In the genomic region with DNA sequence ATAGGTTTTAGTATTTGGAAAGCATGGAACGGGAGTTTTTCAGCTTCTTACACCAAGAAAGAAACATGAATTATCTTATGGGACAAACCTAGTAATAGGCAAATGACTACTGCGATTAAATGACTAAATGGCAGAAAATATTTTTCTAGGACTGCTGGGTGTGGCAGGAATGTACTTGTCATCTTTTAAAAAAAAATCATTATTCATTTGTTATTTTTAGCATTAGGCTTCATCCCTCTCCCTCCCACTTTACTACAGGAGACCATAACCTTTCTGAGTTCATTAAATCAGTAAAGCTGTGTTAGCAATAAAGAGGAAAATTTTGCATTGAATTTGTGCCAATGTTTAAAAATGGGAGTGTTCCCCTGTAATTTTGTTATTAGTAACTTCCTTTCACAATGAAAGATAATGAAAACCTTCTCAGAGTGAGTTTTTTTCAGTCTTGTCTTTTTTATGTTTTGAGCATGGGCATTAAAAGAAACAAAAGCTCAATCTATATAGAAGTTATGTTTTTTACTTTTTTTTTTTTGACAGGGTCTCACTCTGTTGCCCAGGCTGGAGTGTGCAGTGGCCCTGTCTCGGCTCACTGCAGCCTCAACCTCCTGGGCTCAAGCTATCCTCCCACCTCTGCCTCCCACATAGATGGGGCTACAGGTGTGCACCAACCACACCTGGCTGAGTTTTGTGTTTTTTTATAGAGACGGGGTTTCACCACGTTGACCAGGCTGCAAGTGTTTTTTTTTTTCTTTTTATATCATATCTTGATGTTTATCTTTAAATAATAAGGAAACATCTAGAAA, we compare ENCODE assay signal across 13 cellular contexts.
DNase-seq lines count a peak whose midpoint lies in the region; ATAC-seq and TF ChIP-seq lines count a peak whose summit lies in the region.
"Had no signal": no experiment of that assay in that cellular context is flagged by ENCODE, and none has a peak within 500 bp of the region (broad histone marks: within the 10 kb centered on the region; RNA-seq: fewer than 3 reads in every experiment).

No MANE protein-coding gene starts in this region.

- in situ Hi-C loops in mammary epithelial cell (cut with MboI; ENCODE audit: low sequenced_read_pairs in 2 of 2) (no loop called here), gastrocnemius medialis (cut with MboI; ENCODE audit: low sequenced_read_pairs in 4 of 4) (no loop called here)

- 83% methylated on average over 5 of the region's 5 CpGs for WGBS in mammary epithelial cell (ENCODE audit: low coverage, missing lambda C conversion rate)

- no peak for TF ChIP-seq POLR2A in gastrocnemius medialis (IDR thresholded peaks at IDR 0.05)

- ATAC-seq in HG03108 (IDR thresholded peaks at IDR 0.05; ENCODE audit: unreplicated experiment) (peak; percentile 43), gastrocnemius medialis (peak; percentile 80 to 83), GM18498 (IDR thresholded peaks at IDR 0.05; ENCODE audit: unreplicated experiment) (no peak)
- ATAC-seq: upper lobe of right lung had no signal

- no peak overlapping the region for H3K4me3 Mint-ChIP-seq in activated CD4-positive, alpha-beta memory T cell treated with anti-CD3 and anti-CD28 coated beads for 36 hours
- H3K4me3 Mint-ChIP-seq in activated CD4-positive, alpha-beta memory T cell treated with anti-CD3 and anti-CD28 coated beads, Interleukin-2, amount 10 ng/mL, durations not matched to agents 7 days and 5 days = no peak overlapping the region

- H3K36me3 Mint-ChIP-seq in activated CD4-positive, alpha-beta memory T cell treated with anti-CD3 and anti-CD28 coated beads for 36 hours = peaks cover 7% of the 10 kb centered on the region
- H3K36me3 Mint-ChIP-seq in activated CD4-positive, alpha-beta memory T cell treated with anti-CD3 and anti-CD28 coated beads, Interleukin-2, amount 10 ng/mL, durations not matched to agents 7 days and 5 days (ENCODE audit: low read depth) = peaks cover 26% of the 10 kb centered on the region

- no TSS peak for BruUV-seq in mammary epithelial cell (replicated peaks; lab: Mats Ljungman, UMichigan)

- no peak for DNase-seq in activated CD4-positive, alpha-beta memory T cell treated with anti-CD3 and anti-CD28 coated beads for 36 hours
- DNase-seq in activated CD4-positive, alpha-beta memory T cell treated with anti-CD3 and anti-CD28 coated beads, Interleukin-2, amount 10 ng/mL, durations not matched to agents 7 days and 5 days = no peak
- DNase-seq in mammary epithelial cell (peak; percentile 40), gastrocnemius medialis (no peak), WERI-Rb-1 (no peak)
- DNase-seq in activated naive CD4-positive, alpha-beta T cell (lab: John Stamatoyannopoulos, UW) = no peak
- DNase-seq: activated CD4-positive, alpha-beta T cell treated with anti-CD3 and anti-CD28 coated beads, Interleukin-2, amount 50 U/mL, for 48 hours; caudate nucleus; NCI-H1092; upper lobe of right lung had no signal

- H3K4me1 ChIP-seq in mammary epithelial cell (ENCODE audit: insufficient read depth, low read length) (peaks cover 18% of the 10 kb centered on the region), gastrocnemius medialis (peaks cover 13 to 25% of the 10 kb centered on the region in 2 donors)
- H3K4me1 ChIP-seq: upper lobe of right lung had no signal

- peak overlapping the region; percentile 30 for H3K4me2 ChIP-seq in mammary epithelial cell (ENCODE audit: insufficient read depth, low read depth, low read length)

- H3K4me1 Mint-ChIP-seq in activated CD4-positive, alpha-beta memory T cell treated with anti-CD3 and anti-CD28 coated beads for 36 hours (ENCODE audit: low read depth) = peaks cover 72% of the 10 kb centered on the region
- peaks cover 85% of the 10 kb centered on the region for H3K4me1 Mint-ChIP-seq in activated CD4-positive, alpha-beta memory T cell treated with anti-CD3 and anti-CD28 coated beads, Interleukin-2, amount 10 ng/mL, durations not matched to agents 7 days and 5 days

- no peak overlapping the region for H3K27ac ChIP-seq in mammary epithelial cell (ENCODE audit: insufficient read depth, low read depth, low read length)
- peak overlapping the region; percentile 75 to 83 (median 81) for H3K27ac ChIP-seq in gastrocnemius medialis
- H3K27ac ChIP-seq in WERI-Rb-1 = no peak overlapping the region
- H3K27ac ChIP-seq: neutrophil, upper lobe of right lung had no signal

- no peak overlapping the region for H3K9ac ChIP-seq in mammary epithelial cell (ENCODE audit: insufficient read depth, low read length)

- H3K27ac Mint-ChIP-seq in activated CD4-positive, alpha-beta memory T cell treated with anti-CD3 and anti-CD28 coated beads for 36 hours = peak overlapping the region; percentile 80
- no peak overlapping the region for H3K27ac Mint-ChIP-seq in activated CD4-positive, alpha-beta memory T cell treated with anti-CD3 and anti-CD28 coated beads, Interleukin-2, amount 10 ng/mL, durations not matched to agents 7 days and 5 days

- no peaks in the 10 kb centered on the region for H3K79me2 ChIP-seq in mammary epithelial cell (ENCODE audit: insufficient read depth, low read length)

- H4K20me1 ChIP-seq in mammary epithelial cell (ENCODE audit: insufficient read depth, low read length) = no peaks in the 10 kb centered on the region

- H3K27me3 Mint-ChIP-seq in activated CD4-positive, alpha-beta memory T cell treated with anti-CD3 and anti-CD28 coated beads for 36 hours = no peaks in the 10 kb centered on the region
- H3K27me3 Mint-ChIP-seq in activated CD4-positive, alpha-beta memory T cell treated with anti-CD3 and anti-CD28 coated beads, Interleukin-2, amount 10 ng/mL, durations not matched to agents 7 days and 5 days = no peaks in the 10 kb centered on the region

- dilution Hi-C loops in mammary epithelial cell (cut with HindIII; ENCODE audit: low sequenced_read_pairs) = no loop called here

- TF ChIP-seq CTCF in mammary epithelial cell (conservative IDR thresholded peaks at IDR 0.05 in 1 of 2, IDR thresholded peaks at IDR 0.05 in 1 of 2; ENCODE audit: extremely low read depth in 1 of 2, insufficient read depth in 1 of 2, low read depth in 1 of 2, low read length in 2 of 2) (no peak), gastrocnemius medialis (IDR thresholded peaks at IDR 0.05 in 4 of 5, conservative IDR thresholded peaks at IDR 0.05 in 1 of 5) (no peak), WERI-Rb-1 (IDR thresholded peaks at IDR 0.05; ENCODE audit: low read depth, low read length) (no peak)

- no peak overlapping the region for H2AFZ ChIP-seq in mammary epithelial cell (ENCODE audit: low read depth, low read length)

- H3K9me3 ChIP-seq in mammary epithelial cell (replicated peaks; ENCODE audit: insufficient read depth, low read length) = no peaks in the 10 kb centered on the region
- no peaks in the 10 kb centered on the region for H3K9me3 ChIP-seq in gastrocnemius medialis
- no peaks in the 10 kb centered on the region for H3K9me3 ChIP-seq in WERI-Rb-1 (ENCODE audit: severe bottlenecking)
- H3K9me3 ChIP-seq: neutrophil, upper lobe of right lung had no signal

- CTCF ChIA-PET in activated CD4-positive, alpha-beta memory T cell treated with anti-CD3 and anti-CD28 coated beads for 36 hours (lab: Charles Lee) = interaction anchor here (0.9 to 2.7 kb wide), 7 partner anchors 12 to 421 kb away, joined by 3 to 13 read pairs (median 5); no protein-coding TSS in a partner anchor
- CTCF ChIA-PET in activated CD4-positive, alpha-beta memory T cell treated with anti-CD3 and anti-CD28 coated beads, Interleukin-2, amount 10 ng/mL, durations not matched to agents 7 days and 5 days (lab: Charles Lee) = interaction anchor here (3.1 kb wide), 1 partner anchor 13 kb away, joined by 15 read pairs; no protein-coding TSS in a partner anchor
- CTCF ChIA-PET in mammary epithelial cell (lab: Charles Lee; ENCODE audit: low non-redundant PET) = interaction anchor here (0.5 kb wide), 1 partner anchor 384 kb away, joined by 3 read pairs; no protein-coding TSS in a partner anchor

- H3K4me3 ChIP-seq in mammary epithelial cell (replicated peaks in 1 of 3; ENCODE audit: insufficient read depth in 1 of 3, low read depth in 2 of 3, low read length in 3 of 3) (no peak overlapping the region), gastrocnemius medialis (no peak overlapping the region), WERI-Rb-1 (ENCODE audit: low read depth, low read length) (no peak overlapping the region)
- H3K4me3 ChIP-seq: upper lobe of right lung had no signal

- intact Hi-C loops in activated CD4-positive, alpha-beta memory T cell treated with anti-CD3 and anti-CD28 coated beads for 36 hours (cut with micrococcal nuclease) = loop anchor here (1.0 to 10.0 kb wide), 3 partner anchors 13 to 923 kb away; no protein-coding TSS in a partner anchor
- intact Hi-C loops in mammary epithelial cell (cut with micrococcal nuclease) (no loop called here), gastrocnemius medialis (cut with DNase I; ENCODE audit: low total_unique reads) (loop anchor here (5.0 kb wide), 2 partner anchors 51 to 136 kb away; no protein-coding TSS in a partner anchor)

- peaks cover 14% of the 10 kb centered on the region for H3K9me3 Mint-ChIP-seq in activated CD4-positive, alpha-beta memory T cell treated with anti-CD3 and anti-CD28 coated beads for 36 hours
- peaks cover 18% of the 10 kb centered on the region for H3K9me3 Mint-ChIP-seq in activated CD4-positive, alpha-beta memory T cell treated with anti-CD3 and anti-CD28 coated beads, Interleukin-2, amount 10 ng/mL, durations not matched to agents 7 days and 5 days

- no peaks in the 10 kb centered on the region for H3K36me3 ChIP-seq in mammary epithelial cell (ENCODE audit: insufficient read depth, low read length)
- H3K36me3 ChIP-seq in gastrocnemius medialis = no peaks in the 10 kb centered on the region
- peaks cover 25% of the 10 kb centered on the region for H3K36me3 ChIP-seq in WERI-Rb-1
- H3K36me3 ChIP-seq: neutrophil, upper lobe of right lung had no signal

- H3K27me3 ChIP-seq in mammary epithelial cell (ENCODE audit: insufficient read depth, low read length) (no peaks in the 10 kb centered on the region), gastrocnemius medialis (no peaks in the 10 kb centered on the region), WERI-Rb-1 (ENCODE audit: insufficient read depth, low read depth, severe bottlenecking) (no peaks in the 10 kb centered on the region)
- H3K27me3 ChIP-seq: neutrophil, upper lobe of right lung had no signal

- POLR2A ChIA-PET in activated CD4-positive, alpha-beta memory T cell treated with anti-CD3 and anti-CD28 coated beads for 36 hours (lab: Charles Lee) = interaction anchor here (0.7 to 1.7 kb wide), 4 partner anchors 13 to 78 kb away, joined by 3 to 26 read pairs (median 4); no protein-coding TSS in a partner anchor
- POLR2A ChIA-PET in activated CD4-positive, alpha-beta memory T cell treated with anti-CD3 and anti-CD28 coated beads, Interleukin-2, amount 10 ng/mL, durations not matched to agents 7 days and 5 days (lab: Charles Lee) = interaction anchor here (2.8 kb wide), 1 partner anchor 13 kb away, joined by 18 read pairs; no protein-coding TSS in a partner anchor

Comparison
In these comparisons a context has a peak if more than half of its experiments do, and no peak if none do; other contexts are left out.
1. H3K27ac ChIP-seq: peak in gastrocnemius medialis (4 of 4); none in mammary epithelial cell (single experiment) and WERI-Rb-1 (single experiment).